Comparison of ENCODE assay signal across 8 cellular contexts in the genomic region with DNA sequence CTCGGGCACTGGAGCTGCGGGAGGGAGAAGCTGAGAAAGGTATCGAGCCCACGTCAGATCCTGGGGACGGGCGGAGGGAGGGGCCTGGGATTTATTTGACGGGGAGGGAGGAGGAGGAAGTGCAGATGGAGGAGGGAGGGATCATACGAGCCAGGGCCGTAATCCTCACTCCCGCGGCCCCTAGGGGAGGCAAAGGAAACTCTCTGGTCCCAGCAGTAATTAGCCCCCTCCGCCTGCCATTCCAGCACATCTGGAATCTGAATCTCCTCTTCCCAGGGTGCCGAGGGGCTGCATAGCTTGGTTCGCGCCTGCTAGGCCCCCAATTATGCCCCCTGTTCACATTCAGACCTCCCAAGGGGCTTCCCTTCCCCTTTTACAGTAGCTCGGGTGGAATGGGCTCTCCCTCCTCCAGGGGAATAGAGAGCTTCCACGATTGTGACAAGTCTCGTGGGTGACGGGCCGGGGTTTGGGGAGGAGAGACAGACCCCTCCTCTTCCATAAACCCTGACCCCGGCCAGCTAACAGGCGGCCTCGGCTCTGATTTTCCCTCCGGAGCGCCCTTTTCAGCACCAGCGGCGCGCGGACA. TPM values are rescaled to one million over a fixed set of nuclear protein-coding genes. Genes with fewer than 3 reads are reported as not detected.
DNase-seq lines count a peak whose midpoint lies in the region; ATAC-seq and TF ChIP-seq lines count a peak whose summit lies in the region.

A gene (minus strand): TSS at position 35 of the 586 bp plus-strand sequence. CDS start 531 bp downstream, outside the sequence.

- TF ChIP-seq CTCF in SU-DHL-6 (IDR thresholded peaks at IDR 0.05; ENCODE audit: insufficient read depth, low read length, poor library complexity, severe bottlenecking) = no peak
- TF ChIP-seq CTCF in liver (IDR thresholded peaks at IDR 0.05; ENCODE audit: low read depth, low read length, missing input control) = no peak

- no peak for ATAC-seq in GM21390 (IDR thresholded peaks at IDR 0.05; ENCODE audit: unreplicated experiment)

- H3K9me2 ChIP-seq in SU-DHL-6 (replicated peaks; ENCODE audit: insufficient read depth, low read length) = no peaks in the 10 kb centered on the region

- peak; percentile 81 for DNase-seq in activated CD4-positive, alpha-beta T cell treated with anti-CD3 and anti-CD28 coated beads for 48 hours
- DNase-seq in activated CD4-positive, alpha-beta T cell treated with anti-CD3 and anti-CD28 coated beads for 1 hour = no peak
- DNase-seq in NCI-H1105 treated with DMSO at 0.1 percent for 48 hours (lab: John Stamatoyannopoulos, UW) (peak; percentile 88), dermis blood vessel endothelial cell (peak; percentile 71)
- peak; percentile 77 for DNase-seq in stimulated activated CD4-positive, alpha-beta T cell treated with anti-CD3 and anti-CD28 coated beads, Interleukin-4, amount 100 ng/mL, for 24 hours

- no peak within 1 kb of the TSS for H3K9ac ChIP-seq in SU-DHL-6 (ENCODE audit: low read length)
- H3K9ac ChIP-seq in liver (ENCODE audit: low read depth in 1 of 2, low read length in 2 of 2) = no peak within 1 kb of the TSS

- peak within 1 kb of the TSS; percentile 64 for H2AFZ ChIP-seq in SU-DHL-6 (ENCODE audit: low read depth, low read length, severe bottlenecking)

- peaks cover 2 to 12% (median 6%) of the 10 kb centered on the region in 4 donors for H3K4me1 ChIP-seq in liver (ENCODE audit: control insufficient read depth in 4 of 4, insufficient read depth in 4 of 4, low read length in 3 of 4)

- H3K4me2 ChIP-seq in SU-DHL-6 (ENCODE audit: low read depth, low read length, poor library complexity, severe bottlenecking) = peak within 1 kb of the TSS; percentile 56

- no peaks in the 10 kb centered on the region for H4K20me1 ChIP-seq in SU-DHL-6 (ENCODE audit: low read depth, low read length)

- H3F3A ChIP-seq in SU-DHL-6 (ENCODE audit: insufficient read depth) = no peaks in the 10 kb centered on the region

- H3K27ac ChIP-seq in SU-DHL-6 (ENCODE audit: low read depth, low read length) (no peak within 1 kb of the TSS), liver (ENCODE audit: low read depth in 1 of 2, low read length in 2 of 2) (no peak within 1 kb of the TSS)

- H3K36me3 ChIP-seq in SU-DHL-6 (ENCODE audit: low read length) (no peaks in the 10 kb centered on the region), liver (ENCODE audit: control insufficient read depth in 4 of 4, insufficient read depth in 3 of 4, low read depth in 1 of 4, low read length in 3 of 4) (no peaks in the 10 kb centered on the region)

- no peaks in the 10 kb centered on the region for H3K79me2 ChIP-seq in SU-DHL-6 (ENCODE audit: insufficient read depth, low read length)

- H3K9me3 ChIP-seq in SU-DHL-6 (ENCODE audit: insufficient read depth, low read length) (no peaks in the 10 kb centered on the region), liver (ENCODE audit: control insufficient read depth in 4 of 4, low read length in 3 of 4) (no peaks in the 10 kb centered on the region)

- H3K4me3 ChIP-seq in SU-DHL-6 (ENCODE audit: insufficient read depth, low read length, poor library complexity, severe bottlenecking) (peak within 1 kb of the TSS; percentile 55), liver (ENCODE audit: low read depth in 1 of 3, low read length in 3 of 3) (peak within 1 kb of the TSS in 2 of 3 donors; percentile 25 to 65)

- 2% methylated on average over 29 of the region's 29 CpGs for WGBS in liver

- TF ChIP-seq RAD21 in liver (IDR thresholded peaks at IDR 0.05) = no peak

- H3K27me3 ChIP-seq in SU-DHL-6 (ENCODE audit: low read length) (no peaks in the 10 kb centered on the region), liver (ENCODE audit: control insufficient read depth in 4 of 4, insufficient read depth in 4 of 4, low read length in 3 of 4) (peaks cover 0 to 6% (median 1%) of the 10 kb centered on the region in 4 donors)

TF ChIP-seq in liver, 16 proteins besides CTCF, POLR2A, EP300 and RAD21:
- no peak for TF ChIP-seq FOXA2 (IDR thresholded peaks at IDR 0.05)
- TF ChIP-seq, protein P1, sequence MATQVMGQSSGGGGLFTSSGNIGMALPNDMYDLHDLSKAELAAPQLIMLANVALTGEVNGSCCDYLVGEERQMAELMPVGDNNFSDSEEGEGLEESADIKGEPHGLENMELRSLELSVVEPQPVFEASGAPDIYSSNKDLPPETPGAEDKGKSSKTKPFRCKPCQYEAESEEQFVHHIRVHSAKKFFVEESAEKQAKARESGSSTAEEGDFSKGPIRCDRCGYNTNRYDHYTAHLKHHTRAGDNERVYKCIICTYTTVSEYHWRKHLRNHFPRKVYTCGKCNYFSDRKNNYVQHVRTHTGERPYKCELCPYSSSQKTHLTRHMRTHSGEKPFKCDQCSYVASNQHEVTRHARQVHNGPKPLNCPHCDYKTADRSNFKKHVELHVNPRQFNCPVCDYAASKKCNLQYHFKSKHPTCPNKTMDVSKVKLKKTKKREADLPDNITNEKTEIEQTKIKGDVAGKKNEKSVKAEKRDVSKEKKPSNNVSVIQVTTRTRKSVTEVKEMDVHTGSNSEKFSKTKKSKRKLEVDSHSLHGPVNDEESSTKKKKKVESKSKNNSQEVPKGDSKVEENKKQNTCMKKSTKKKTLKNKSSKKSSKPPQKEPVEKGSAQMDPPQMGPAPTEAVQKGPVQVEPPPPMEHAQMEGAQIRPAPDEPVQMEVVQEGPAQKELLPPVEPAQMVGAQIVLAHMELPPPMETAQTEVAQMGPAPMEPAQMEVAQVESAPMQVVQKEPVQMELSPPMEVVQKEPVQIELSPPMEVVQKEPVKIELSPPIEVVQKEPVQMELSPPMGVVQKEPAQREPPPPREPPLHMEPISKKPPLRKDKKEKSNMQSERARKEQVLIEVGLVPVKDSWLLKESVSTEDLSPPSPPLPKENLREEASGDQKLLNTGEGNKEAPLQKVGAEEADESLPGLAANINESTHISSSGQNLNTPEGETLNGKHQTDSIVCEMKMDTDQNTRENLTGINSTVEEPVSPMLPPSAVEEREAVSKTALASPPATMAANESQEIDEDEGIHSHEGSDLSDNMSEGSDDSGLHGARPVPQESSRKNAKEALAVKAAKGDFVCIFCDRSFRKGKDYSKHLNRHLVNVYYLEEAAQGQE (IDR thresholded peaks at IDR 0.05) = peak; percentile 98
TF ChIP-seq in liver: peak in this region for 1.

RNA-seq across cellular contexts. Expression of the gene that starts here (rescaled TPM):
- total RNA-seq in dermis blood vessel endothelial cell = 0.68 and 2.2 TPM in 2 replicates
- total RNA-seq in liver = under 1 TPM; 0.25 to 0.37 TPM
- under 1 TPM; 0.24 to 0.35 TPM for polyA plus RNA-seq in liver
